In genomic region chr1:227746676-227747075, GRCh38 we compare ENCODE assay signal across 23 cellular contexts.
"Had no signal": no experiment of that assay in that cellular context is flagged by ENCODE, and none has a peak within 500 bp of the region (broad histone marks: within the 10 kb centered on the region; RNA-seq: fewer than 3 reads in every experiment).

No MANE protein-coding gene starts in this region.

- DNase-seq: activated CD4-positive, alpha-beta T cell treated with anti-CD3 and anti-CD28 coated beads for 48 hours; activated CD4-positive, alpha-beta T cell treated with anti-CD3 and anti-CD28 coated beads, Interleukin-2, amount 50 U/mL, for 4 hours; activated CD4-positive, CD25-positive, alpha-beta regulatory T cell treated with anti-CD3 and anti-CD28 coated beads, Interleukin-2, amount 50 U/mL, for 72 hours; activated CD8-positive, alpha-beta memory T cell treated with anti-CD3 and anti-CD28 coated beads for 24 hours; activated gamma-delta T cell; activated naive CD8-positive, alpha-beta T cell treated with anti-CD3 and anti-CD28 coated beads, Interleukin-2, amount 50 U/mL, for 24 hours; amygdala; brain microvascular endothelial cell; IMR-90; Kasumi-1; KBM-7; NCI-H1105 treated with DMSO at 0.1 percent for 48 hours; NCI-H1436 treated with DMSO at 0.1 percent for 48 hours; NCI-H187; NCI-H510A treated with DMSO at 0.1 percent for 48 hours; Peyer's patch; Right ventricle myocardium superior; SJCRH30; SK-N-SH; SW 1271 had no signal

- H3K36me3 ChIP-seq: brain microvascular endothelial cell, cardiac muscle cell had no signal

- H3K4me3 Mint-ChIP-seq: activated naive CD4-positive, alpha-beta T cell treated with anti-CD3 and anti-CD28 coated beads, Interleukin-2, amount 50 U/mL, for 24 hours; activated naive CD8-positive, alpha-beta T cell treated with anti-CD3 and anti-CD28 coated beads, Interleukin-2, amount 50 U/mL, for 24 hours; WTC11 had no signal

- H3K9me3 ChIP-seq: Peyer's patch, SJCRH30, SK-N-SH had no signal

- H3K9me3 Mint-ChIP-seq: activated naive CD4-positive, alpha-beta T cell treated with anti-CD3 and anti-CD28 coated beads, Interleukin-2, amount 50 U/mL, for 24 hours; activated naive CD8-positive, alpha-beta T cell treated with anti-CD3 and anti-CD28 coated beads, Interleukin-2, amount 50 U/mL, for 24 hours; WTC11 had no signal

- H3K4me3 ChIP-seq: cardiac muscle cell, Peyer's patch, SJCRH30 had no signal

- H3K27ac ChIP-seq: brain microvascular endothelial cell, cardiac muscle cell, SJCRH30 had no signal

- ATAC-seq: activated naive CD8-positive, alpha-beta T cell treated with anti-CD3 and anti-CD28 coated beads, Interleukin-2, amount 50 U/mL, for 24 hours; WTC11 had no signal

- H3K27ac Mint-ChIP-seq: activated naive CD4-positive, alpha-beta T cell treated with anti-CD3 and anti-CD28 coated beads, Interleukin-2, amount 50 U/mL, for 24 hours; activated naive CD8-positive, alpha-beta T cell treated with anti-CD3 and anti-CD28 coated beads, Interleukin-2, amount 50 U/mL, for 24 hours had no signal

- H3K4me1 Mint-ChIP-seq: WTC11 had no signal

- H3K27me3 ChIP-seq: brain microvascular endothelial cell, cardiac muscle cell, Peyer's patch, SJCRH30 had no signal

- H3K4me1 ChIP-seq: SJCRH30 had no signal

- H3K27me3 Mint-ChIP-seq: activated naive CD4-positive, alpha-beta T cell treated with anti-CD3 and anti-CD28 coated beads, Interleukin-2, amount 50 U/mL, for 24 hours; activated naive CD8-positive, alpha-beta T cell treated with anti-CD3 and anti-CD28 coated beads, Interleukin-2, amount 50 U/mL, for 24 hours had no signal

- H3K9ac ChIP-seq: SK-N-SH had no signal

- H3K4me2 ChIP-seq: SK-N-SH had no signal
